ENCODE assay signal across 20 cellular contexts in genomic region chr14:106201376-106201775, GRCh38.
"Had no signal": no experiment of that assay in that cellular context is flagged by ENCODE, and none has a peak within 500 bp of the region (broad histone marks: within the 10 kb centered on the region; RNA-seq: fewer than 3 reads in every experiment).

No MANE protein-coding gene starts in this region.

- H3K36me3 ChIP-seq: adrenal gland, breast epithelium, gastrocnemius medialis, left ventricle myocardium inferior, prostate gland, tibial artery had no signal

- H3K9me3 ChIP-seq: adrenal gland, breast epithelium, gastrocnemius medialis, left ventricle myocardium inferior, mucosa of descending colon, prostate gland, tibial artery had no signal

- ATAC-seq: gastrocnemius medialis; mucosa of descending colon; right cardiac atrium; stimulated activated naive CD8-positive, alpha-beta T cell treated with anti-CD3 and anti-CD28 coated beads, Interleukin-15, Interleukin-2, amounts not matched to agents 100 U/mL and 50 U/mL, for 24 hours; WTC11 had no signal

- H3K27me3 ChIP-seq: tibial artery had no signal

- H3K4me3 Mint-ChIP-seq: naive B cell, WTC11 had no signal

- DNase-seq: activated CD4-positive, alpha-beta T cell treated with anti-CD3 and anti-CD28 coated beads for 36 hours; activated CD4-positive, alpha-beta T cell treated with anti-CD3 and anti-CD28 coated beads, Interleukin-2, amount 50 U/mL, for 48 hours; activated naive CD4-positive, alpha-beta T cell; adrenal gland; effector CD4-positive, alpha-beta T cell; gastrocnemius medialis; head of caudate nucleus; left ventricle myocardium inferior; mesenchymal stem cell; mucosa of descending colon; naive B cell; right cardiac atrium; stimulated activated CD4-positive, alpha-beta T cell treated with anti-CD3 and anti-CD28 coated beads, Interleukin-2, amount 100 ng/mL, for 24 hours; stimulated activated naive CD8-positive, alpha-beta T cell treated with anti-CD3 and anti-CD28 coated beads, Interleukin-15, Interleukin-2, amounts not matched to agents 100 U/mL and 50 U/mL, for 24 hours; substantia nigra; tibial artery had no signal

- H3K4me1 ChIP-seq: adrenal gland, breast epithelium, gastrocnemius medialis, left ventricle myocardium inferior, prostate gland, tibial artery had no signal

- H3K4me3 ChIP-seq: adrenal gland, breast epithelium, coronary artery, gastrocnemius medialis, left ventricle myocardium inferior, mucosa of descending colon, prostate gland, tibial artery had no signal

- H3K4me1 Mint-ChIP-seq: naive B cell, WTC11 had no signal

- H3K36me3 Mint-ChIP-seq: naive B cell had no signal

- H3K27ac Mint-ChIP-seq: activated CD4-positive, alpha-beta T cell treated with anti-CD3 and anti-CD28 coated beads for 36 hours; WTC11 had no signal

- H3K9me3 Mint-ChIP-seq: naive B cell had no signal

- H3K27ac ChIP-seq: adrenal gland, breast epithelium, coronary artery, gastrocnemius medialis, left ventricle myocardium inferior, prostate gland, tibial artery had no signal
